8 cellular contexts compared by ENCODE assay signal in the genomic region with DNA sequence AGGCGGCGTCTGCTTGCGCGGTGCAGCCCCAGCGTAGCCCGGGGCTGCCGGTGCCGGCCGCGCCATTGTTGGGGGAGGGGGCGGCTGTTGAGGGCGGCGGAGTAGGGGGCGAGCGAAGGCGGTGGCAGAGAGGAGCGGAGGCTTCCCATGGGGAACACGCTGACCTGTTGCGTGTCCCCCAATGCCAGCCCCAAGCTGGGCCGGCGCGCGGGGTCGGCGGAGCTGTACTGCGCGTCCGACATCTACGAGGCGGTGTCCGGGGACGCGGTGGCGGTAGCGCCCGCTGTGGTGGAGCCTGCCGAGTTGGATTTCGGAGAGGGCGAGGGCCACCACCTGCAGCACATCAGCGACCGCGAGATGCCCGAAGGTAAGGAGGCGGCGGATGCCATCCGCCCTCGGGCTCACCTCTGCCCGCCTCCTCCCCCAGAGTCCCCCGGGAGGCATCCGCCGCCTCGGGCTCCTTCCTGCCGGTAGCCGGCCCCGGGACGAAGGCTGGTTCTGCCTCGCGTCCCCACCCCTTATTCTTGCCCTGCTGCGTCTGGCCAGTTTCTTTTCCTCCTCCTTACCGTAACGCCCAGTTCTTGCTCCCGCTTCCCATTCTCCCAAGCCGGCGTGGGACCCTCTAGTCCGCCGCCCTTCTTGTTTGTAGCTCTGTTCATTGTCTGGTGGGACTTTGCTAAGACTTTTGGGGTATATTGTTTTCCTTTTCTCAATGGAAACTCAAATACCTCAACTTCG. TPM values are rescaled to one million over a fixed set of nuclear protein-coding genes. Genes with fewer than 3 reads are reported as not detected.
DNase-seq lines count a peak whose midpoint lies in the region; ATAC-seq, FAIRE-seq and TF ChIP-seq lines count a peak whose summit lies in the region.

No MANE protein-coding gene starts in this region.

- peak in 1 of 2 experiments; percentile 50 for DNase-seq in A549 (ENCODE audit: low read depth in 1 of 2, low spot score in 1 of 2)
- DNase-seq in OCI-M1 (lab: John Stamatoyannopoulos, UW): peak; percentile 61
- DNase-seq in activated naive CD4-positive, alpha-beta T cell treated with Interleukin-2 at 50 U/mL for 16 hours: peak; percentile 51
- DNase-seq in Right ventricle myocardium inferior (ENCODE audit: missing footprints): peak; percentile 79
- peak; percentile 90 for DNase-seq in posterior vena cava (ENCODE audit: low spot score)
- DNase-seq in urothelium cell line (ENCODE audit: low spot score): peak; percentile 60

- FAIRE-seq in A549 (lab: Jason Lieb, UNC) (no peak), urothelium cell line (lab: Jason Lieb, UNC) (peak; percentile 20)

- TF ChIP-seq POLR2A in A549 (IDR thresholded peaks at IDR 0.05; ENCODE audit: low read length): no peak

- 1% methylated on average over 19 of the region's 67 CpGs for whole genome bisulfite sequencing in A549 (ENCODE audit: missing lambda C conversion rate)

- peak overlapping the region; percentile 84 to 94 for H3K27ac ChIP-seq in A549

- TF ChIP-seq CTCF in A549 (IDR thresholded peaks at IDR 0.05): no peak

- peak in 1 of 2 experiments; percentile 15; a peak in 2 of 5 replicates for TF ChIP-seq RAD21 in A549 (conservative IDR thresholded peaks at IDR 0.05 in 1 of 2, IDR thresholded peaks at IDR 0.05 in 1 of 2)

- peaks cover 28% of the 10 kb centered on the region for H3K4me1 ChIP-seq in A549

- intact Hi-C loops in Right ventricle myocardium inferior (cut with DNase I) (loop anchor here (1.0 to 5.0 kb wide), 2 partner anchors 87 to 185 kb away; a partner anchor contains a TSS), posterior vena cava (cut with DNase I) (loop anchor here in 1 of 2 donors (5.0 kb wide), 1 partner anchor 85 kb away; a partner anchor contains a TSS)

- no peaks in the 10 kb centered on the region for H3K9me3 ChIP-seq in A549

- CTCF ChIA-PET in A549 (lab: Yijun Ruan, JAX): interaction anchor here (1.0 to 7.5 kb wide), 4 partner anchors 18 to 360 kb away, joined by 3 to 66 read pairs (median 4); a partner anchor contains a TSS

- TF ChIP-seq EP300 in A549 (IDR thresholded peaks at IDR 0.05): no peak

- peak overlapping the region; percentile 86 for H3K4me2 ChIP-seq in A549

- peak overlapping the region; percentile 85 for H3K4me3 ChIP-seq in A549

- ATAC-seq in A549 (peak; percentile 26 to 60), GM18861 (IDR thresholded peaks at IDR 0.05; ENCODE audit: unreplicated experiment) (peak; percentile 13), HG03064 (IDR thresholded peaks at IDR 0.05; ENCODE audit: low read depth, unreplicated experiment) (peak; percentile 31), Right ventricle myocardium inferior (peak; percentile 12)

- POLR2A ChIA-PET in A549 (lab: Yijun Ruan, JAX): interaction anchor here (0.7 to 2.3 kb wide), 20 partner anchors 9 to 182 kb away, joined by 3 to 49 read pairs (median 6); a partner anchor contains a TSS

TF ChIP-seq in A549, 52 proteins besides CTCF, POLR2A, EP300 and RAD21:
- TF ChIP-seq PHF8 (IDR thresholded peaks at IDR 0.05; ENCODE audit: borderline replicate concordance, low read depth): peak; percentile 61; the same call in 1 of the 2 replicates
- TF ChIP-seq, protein P1, sequence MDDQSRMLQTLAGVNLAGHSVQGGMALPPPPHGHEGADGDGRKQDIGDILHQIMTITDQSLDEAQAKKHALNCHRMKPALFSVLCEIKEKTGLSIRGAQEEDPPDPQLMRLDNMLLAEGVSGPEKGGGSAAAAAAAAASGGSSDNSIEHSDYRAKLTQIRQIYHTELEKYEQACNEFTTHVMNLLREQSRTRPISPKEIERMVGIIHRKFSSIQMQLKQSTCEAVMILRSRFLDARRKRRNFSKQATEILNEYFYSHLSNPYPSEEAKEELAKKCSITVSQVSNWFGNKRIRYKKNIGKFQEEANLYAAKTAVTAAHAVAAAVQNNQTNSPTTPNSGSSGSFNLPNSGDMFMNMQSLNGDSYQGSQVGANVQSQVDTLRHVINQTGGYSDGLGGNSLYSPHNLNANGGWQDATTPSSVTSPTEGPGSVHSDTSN (IDR thresholded peaks at IDR 0.05): no peak
- no peak for TF ChIP-seq ZFP36 (IDR thresholded peaks at IDR 0.05; ENCODE audit: borderline replicate concordance, partially characterized antibody)

RNA-seq across cellular contexts. Expression of a gene that starts 0.5 kb away (rescaled TPM):
- 31.6 and 38.7 TPM in 2 replicates for polyA plus RNA-seq in A549 (2011; rRNA removed)
- 13.0 and 14.8 TPM in 2 replicates for polyA plus RNA-seq in A549 (2012; cell fraction: cytosol; rRNA removed)
- 9.4 and 12.8 TPM in 2 replicates for polyA plus RNA-seq in A549 (2012; cell fraction: nucleus; rRNA removed)
- polyA plus RNA-seq in A549 (2017; fragmentation: RNase III; extraction: RNeasy Plus Mini Kit Qiagen cat#74134 plus additional on column Dnase treatment): 16.9 to 20.8 TPM (median 17.7 TPM) in 3 replicates
- 9.6 and 11.0 TPM in 2 replicates for polyA minus RNA-seq in A549 (2011; rRNA and poly(A)+ RNA removed)
- 10.2 TPM for total RNA-seq in Right ventricle myocardium inferior
- 10 to 100 TPM; 17.8 to 34.5 TPM for total RNA-seq in posterior vena cava

RNA-seq across cellular contexts. Expression of a gene that starts 57.8 kb away (rescaled TPM):
- polyA plus RNA-seq in A549 (2011; rRNA removed) (6.7 and 7.5 TPM in 2 replicates), A549 (2017; fragmentation: RNase III; extraction: RNeasy Plus Mini Kit Qiagen cat#74134 plus additional on column Dnase treatment) (3.9 to 4.9 TPM (median 4.9 TPM) in 3 replicates)
- 2.5 and 4.2 TPM in 2 replicates for polyA plus RNA-seq in A549 (2012; cell fraction: cytosol; rRNA removed)
- 3.3 and 4.4 TPM in 2 replicates for polyA plus RNA-seq in A549 (2012; cell fraction: nucleus; rRNA removed)
- polyA minus RNA-seq in A549 (2011; rRNA and poly(A)+ RNA removed): 8.3 and 8.9 TPM in 2 replicates
- total RNA-seq in Right ventricle myocardium inferior (4.1 TPM), posterior vena cava (1 to 10 TPM; 3.4 to 3.7 TPM)
